ENCODE assay signal across 8 cellular contexts in the genomic region with DNA sequence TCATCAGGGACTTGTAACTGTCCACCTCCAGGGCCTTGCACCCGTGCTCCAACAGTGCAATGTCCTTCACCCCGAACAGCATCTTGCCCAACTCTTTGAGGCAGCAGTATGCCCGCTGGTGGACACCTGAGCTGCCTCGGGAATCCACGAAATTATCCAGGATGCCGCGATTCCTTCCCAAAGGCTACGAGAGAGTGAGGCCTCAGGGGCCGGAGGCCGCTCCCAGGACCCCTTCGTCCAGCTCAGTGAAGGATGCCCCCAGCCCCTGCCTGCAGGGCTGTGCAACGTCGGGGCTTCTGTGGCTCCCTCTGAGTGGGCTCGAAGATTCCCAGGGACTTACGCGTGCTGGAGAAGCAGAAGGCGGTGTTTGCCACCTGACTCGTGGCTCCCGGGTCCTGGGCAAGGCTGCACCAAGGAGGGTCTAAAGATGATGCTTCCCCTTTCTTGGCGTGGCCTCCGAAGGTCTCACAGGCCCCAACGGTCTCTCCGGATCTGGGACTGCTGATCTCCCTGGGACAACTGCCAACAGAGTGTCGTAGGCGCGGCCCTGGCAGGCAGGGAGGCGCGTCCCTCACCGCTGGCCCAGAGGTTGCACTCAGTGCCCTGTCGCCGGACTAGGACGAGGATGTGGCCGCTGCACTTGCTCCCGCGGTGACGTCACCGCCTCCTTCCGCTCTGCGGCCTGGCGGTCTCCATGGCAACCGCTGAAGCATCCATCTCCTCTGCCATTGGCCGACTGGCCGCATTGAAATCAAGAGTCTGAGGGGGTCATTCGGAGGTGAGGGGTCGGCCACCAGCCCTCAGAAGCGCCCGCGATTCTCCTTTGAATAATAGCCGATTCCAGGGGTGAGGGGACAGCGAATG. TPM values are rescaled to one million over a fixed set of nuclear protein-coding genes. Genes with fewer than 3 reads are reported as not detected.
A peak's percentile ranks its signal among the peaks of the same experiment; 100 is the strongest.
DNase-seq lines count a peak whose midpoint lies in the region; TF ChIP-seq lines count a peak whose summit lies in the region.

A gene (minus strand): TSS at position 659 of the 864 bp plus-strand sequence. CDS start 577 bp downstream, at position 82.

- peak; percentile 35 for TF ChIP-seq RAD21 in neural cell (conservative IDR thresholded peaks at IDR 0.05)

- H3K9me3 Mint-ChIP-seq in type B pancreatic cell, result no peaks in the 10 kb centered on the region

- peak within 1 kb of the TSS; percentile 45 for H2AFZ ChIP-seq in neural cell (ENCODE audit: low read depth, low read length)

- H3K9me2 ChIP-seq in neural cell (ENCODE audit: insufficient read depth, low read length), result no peaks in the 10 kb centered on the region

- no peaks in the 10 kb centered on the region for H3K9me3 ChIP-seq in ES-I3 (ENCODE audit: control insufficient read depth, insufficient read depth, low read length)
- no peaks in the 10 kb centered on the region for H3K9me3 ChIP-seq in neural cell (ENCODE audit: low read length)

- TF ChIP-seq CTCF in foreskin fibroblast (IDR thresholded peaks at IDR 0.05; ENCODE audit: low read depth, low read length) (no peak), neural cell (IDR thresholded peaks at IDR 0.05; ENCODE audit: poor library complexity, severe bottlenecking) (no peak), type B pancreatic cell (conservative IDR thresholded peaks at IDR 0.05) (no peak)

- DNase-seq in NCI-H69 (lab: John Stamatoyannopoulos, UW) (peak; percentile 68), foreskin fibroblast (peak; percentile 63 to 86), type B pancreatic cell (ENCODE audit: extremely low spot score, unreplicated experiment) (peak; percentile 81), HuH-7.5 (ENCODE audit: low spot score) (no peak), foreskin melanocyte (no peak)
- peak; percentile 25 for DNase-seq in activated effector memory CD4-positive, alpha-beta T cell treated with Interleukin-2 at 50 U/mL for 16 hours

- H3K4me3 Mint-ChIP-seq in type B pancreatic cell, result peak within 1 kb of the TSS; percentile 85

- H3K4me1 Mint-ChIP-seq in type B pancreatic cell (ENCODE audit: unreplicated experiment), result peaks cover 12% of the 10 kb centered on the region

- H3K4me2 ChIP-seq in neural cell (ENCODE audit: low read length), result peak within 1 kb of the TSS; percentile 96

- no peaks in the 10 kb centered on the region for H4K20me1 ChIP-seq in neural cell (ENCODE audit: insufficient read depth)

- no peaks in the 10 kb centered on the region for H3F3A ChIP-seq in neural cell (ENCODE audit: insufficient read depth, low read length, poor library complexity, severe bottlenecking)

- H3K79me2 ChIP-seq in neural cell (replicated peaks; ENCODE audit: insufficient read depth, low read length), result peaks cover 25% of the 10 kb centered on the region

- no peaks in the 10 kb centered on the region for H3K36me3 Mint-ChIP-seq in type B pancreatic cell

- peak; percentile 59 for TF ChIP-seq EP300 in neural cell (conservative IDR thresholded peaks at IDR 0.05; ENCODE audit: poor library complexity, severe bottlenecking)

- no peaks in the 10 kb centered on the region for H3K27me3 ChIP-seq in neural cell (ENCODE audit: insufficient read depth, low read depth, low read length)

- H3K36me3 ChIP-seq in ES-I3 (ENCODE audit: insufficient read depth, low read length), result no peaks in the 10 kb centered on the region
- no peaks in the 10 kb centered on the region for H3K36me3 ChIP-seq in neural cell (ENCODE audit: insufficient read depth, low read length)

- peaks cover 54% of the 10 kb centered on the region for H3K27me3 Mint-ChIP-seq in type B pancreatic cell

- H3K27ac ChIP-seq in neural cell (ENCODE audit: low read length), result peak within 1 kb of the TSS; percentile 82

- no peaks in the 10 kb centered on the region for H3K4me1 ChIP-seq in ES-I3 (ENCODE audit: insufficient read depth, low read length)

- H3K4me3 ChIP-seq in foreskin fibroblast (ENCODE audit: low read depth in 1 of 2, low read length in 2 of 2) (peak within 1 kb of the TSS; percentile 3 to 22), neural cell (ENCODE audit: low read length) (peak within 1 kb of the TSS; percentile 79)

- H3K27ac Mint-ChIP-seq in type B pancreatic cell, result peak within 1 kb of the TSS; percentile 63

- H3K9ac ChIP-seq in ES-I3 (ENCODE audit: low read depth, low read length) (peak within 1 kb of the TSS; percentile 11; the same call in 1 of the 2 replicates), neural cell (ENCODE audit: low read length) (peak within 1 kb of the TSS; percentile 83)

TF ChIP-seq in neural cell, 6 proteins besides CTCF, POLR2A, EP300 and RAD21:
- peak; percentile 91 for TF ChIP-seq POLR2AphosphoS5 (IDR thresholded peaks at IDR 0.05)
- TF ChIP-seq MXI1 (conservative IDR thresholded peaks at IDR 0.05; ENCODE audit: poor library complexity, severe bottlenecking), result peak; percentile 61
- TF ChIP-seq EZH2 (IDR thresholded peaks at IDR 0.05; ENCODE audit: borderline replicate concordance, insufficient read depth, low read length, poor library complexity, severe bottlenecking), result no peak
- peak; percentile 32 for TF ChIP-seq TAF1 (IDR thresholded peaks at IDR 0.05; ENCODE audit: low read depth)
- TF ChIP-seq, protein P1, sequence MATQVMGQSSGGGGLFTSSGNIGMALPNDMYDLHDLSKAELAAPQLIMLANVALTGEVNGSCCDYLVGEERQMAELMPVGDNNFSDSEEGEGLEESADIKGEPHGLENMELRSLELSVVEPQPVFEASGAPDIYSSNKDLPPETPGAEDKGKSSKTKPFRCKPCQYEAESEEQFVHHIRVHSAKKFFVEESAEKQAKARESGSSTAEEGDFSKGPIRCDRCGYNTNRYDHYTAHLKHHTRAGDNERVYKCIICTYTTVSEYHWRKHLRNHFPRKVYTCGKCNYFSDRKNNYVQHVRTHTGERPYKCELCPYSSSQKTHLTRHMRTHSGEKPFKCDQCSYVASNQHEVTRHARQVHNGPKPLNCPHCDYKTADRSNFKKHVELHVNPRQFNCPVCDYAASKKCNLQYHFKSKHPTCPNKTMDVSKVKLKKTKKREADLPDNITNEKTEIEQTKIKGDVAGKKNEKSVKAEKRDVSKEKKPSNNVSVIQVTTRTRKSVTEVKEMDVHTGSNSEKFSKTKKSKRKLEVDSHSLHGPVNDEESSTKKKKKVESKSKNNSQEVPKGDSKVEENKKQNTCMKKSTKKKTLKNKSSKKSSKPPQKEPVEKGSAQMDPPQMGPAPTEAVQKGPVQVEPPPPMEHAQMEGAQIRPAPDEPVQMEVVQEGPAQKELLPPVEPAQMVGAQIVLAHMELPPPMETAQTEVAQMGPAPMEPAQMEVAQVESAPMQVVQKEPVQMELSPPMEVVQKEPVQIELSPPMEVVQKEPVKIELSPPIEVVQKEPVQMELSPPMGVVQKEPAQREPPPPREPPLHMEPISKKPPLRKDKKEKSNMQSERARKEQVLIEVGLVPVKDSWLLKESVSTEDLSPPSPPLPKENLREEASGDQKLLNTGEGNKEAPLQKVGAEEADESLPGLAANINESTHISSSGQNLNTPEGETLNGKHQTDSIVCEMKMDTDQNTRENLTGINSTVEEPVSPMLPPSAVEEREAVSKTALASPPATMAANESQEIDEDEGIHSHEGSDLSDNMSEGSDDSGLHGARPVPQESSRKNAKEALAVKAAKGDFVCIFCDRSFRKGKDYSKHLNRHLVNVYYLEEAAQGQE (IDR thresholded peaks at IDR 0.05; ENCODE audit: borderline replicate concordance), result peak; percentile 26
- no peak for TF ChIP-seq SMC3 (conservative IDR thresholded peaks at IDR 0.05; ENCODE audit: poor library complexity)
TF ChIP-seq in neural cell: peak in this region for 4.

RNA-seq across cellular contexts. Expression of the gene that starts here (rescaled TPM):
- 16.1 and 17.2 TPM in 2 replicates for polyA plus RNA-seq in neural cell
- polyA minus RNA-seq in neural cell, result 27.9 and 29.0 TPM in 2 replicates
- total RNA-seq in type B pancreatic cell (ENCODE audit: low replicate concordance), result 0.10 and 2.0 TPM in 2 replicates

Comparison
In these comparisons a context has a peak if more than half of its experiments do, and no peak if none do; other contexts are left out.
1. DNase-seq: peak in NCI-H69 (single experiment), activated effector memory CD4-positive, alpha-beta T cell treated with Interleukin-2 at 50 U/mL for 16 hours (single experiment), foreskin fibroblast (2 of 2) and type B pancreatic cell (single experiment); none in HuH-7.5 (single experiment) and foreskin melanocyte (single experiment).